Comparison of ENCODE assay signal across 20 cellular contexts in the genomic region with DNA sequence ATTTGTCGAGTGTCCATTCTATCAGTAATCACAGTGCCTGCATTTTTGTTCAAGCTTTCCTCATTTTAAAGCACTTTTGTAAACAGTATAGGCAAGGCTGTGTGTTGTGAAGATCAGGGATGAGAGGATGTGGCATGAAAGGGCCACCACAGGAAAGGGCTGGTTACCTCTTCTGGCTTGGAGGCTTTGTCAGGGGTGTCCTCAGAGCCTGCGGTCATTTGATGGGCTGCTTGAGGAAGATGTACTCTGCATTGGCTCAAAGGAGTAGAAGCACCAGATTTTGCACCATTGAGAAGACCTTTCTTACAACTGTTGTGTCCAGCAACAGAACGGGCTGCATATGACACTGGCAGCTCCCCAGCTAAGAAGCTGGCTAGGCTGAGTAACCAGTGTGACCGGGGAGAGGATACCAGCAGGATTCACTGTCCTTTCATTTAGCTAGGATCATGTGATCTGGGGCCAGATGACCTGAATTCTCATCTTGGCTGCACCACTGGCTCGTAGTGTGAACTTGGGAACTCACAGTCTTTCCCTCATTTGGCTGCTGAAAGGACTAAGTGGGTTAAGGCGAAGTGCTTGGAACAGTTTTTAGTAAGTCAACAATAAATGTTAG.
DNase-seq lines count a peak whose midpoint lies in the region; ATAC-seq, FAIRE-seq and TF ChIP-seq lines count a peak whose summit lies in the region.
"Had no signal": no experiment of that assay in that cellular context is flagged by ENCODE, and none has a peak within 500 bp of the region (broad histone marks: within the 10 kb centered on the region; RNA-seq: fewer than 3 reads in every experiment).

No MANE protein-coding gene starts in this region.

- no peaks in the 10 kb centered on the region for H3K27me3 Mint-ChIP-seq in activated CD8-positive, alpha-beta T cell treated with anti-CD3 and anti-CD28 coated beads, Interleukin-2, amount 10 ng/mL, durations not matched to agents 7 days and 5 days (ENCODE audit: low read depth)
- no peaks in the 10 kb centered on the region for H3K27me3 Mint-ChIP-seq in activated CD8-positive, alpha-beta T cell treated with anti-CD3 and anti-CD28 coated beads for 36 hours
- peaks cover 0 to 2% of the 10 kb centered on the region in 2 donors for H3K27me3 Mint-ChIP-seq in CD8-positive, alpha-beta memory T cell
- no peaks in the 10 kb centered on the region for H3K27me3 Mint-ChIP-seq in naive thymus-derived CD8-positive, alpha-beta T cell

- intact Hi-C loops in activated CD8-positive, alpha-beta T cell treated with anti-CD3 and anti-CD28 coated beads for 36 hours (cut with micrococcal nuclease), result no loop called here

- no peaks in the 10 kb centered on the region for H3K36me3 Mint-ChIP-seq in activated CD8-positive, alpha-beta T cell treated with anti-CD3 and anti-CD28 coated beads, Interleukin-2, amount 10 ng/mL, durations not matched to agents 7 days and 5 days (ENCODE audit: low read depth)
- H3K36me3 Mint-ChIP-seq in activated CD8-positive, alpha-beta T cell treated with anti-CD3 and anti-CD28 coated beads for 36 hours (ENCODE audit: low read depth), result peaks cover 2% of the 10 kb centered on the region
- peaks cover 0 to 3% (median 0%) of the 10 kb centered on the region in 3 donors for H3K36me3 Mint-ChIP-seq in CD8-positive, alpha-beta memory T cell
- peaks cover 0 to 12% (median 0%) of the 10 kb centered on the region in 3 donors for H3K36me3 Mint-ChIP-seq in naive thymus-derived CD8-positive, alpha-beta T cell

- H3K4me1 ChIP-seq in CD8-positive, alpha-beta memory T cell (ENCODE audit: insufficient read depth, low read length), result peaks cover 10% of the 10 kb centered on the region
- H3K4me1 ChIP-seq: BE2C had no signal

- no peak for TF ChIP-seq POLR2A in H54 (IDR thresholded peaks at IDR 0.05; ENCODE audit: low read depth, low read length)

- no peak for TF ChIP-seq CTCF in activated CD8-positive, alpha-beta T cell treated with anti-CD3 and anti-CD28 coated beads for 36 hours (IDR thresholded peaks at IDR 0.05)

- peaks cover 10% of the 10 kb centered on the region for H3K4me1 Mint-ChIP-seq in activated CD8-positive, alpha-beta T cell treated with anti-CD3 and anti-CD28 coated beads, Interleukin-2, amount 10 ng/mL, durations not matched to agents 7 days and 5 days (ENCODE audit: low read depth)
- H3K4me1 Mint-ChIP-seq in activated CD8-positive, alpha-beta T cell treated with anti-CD3 and anti-CD28 coated beads for 36 hours (ENCODE audit: low read depth), result peaks cover 10% of the 10 kb centered on the region
- H3K4me1 Mint-ChIP-seq in CD8-positive, alpha-beta memory T cell, result peaks cover 33 to 64% (median 52%) of the 10 kb centered on the region in 3 donors
- H3K4me1 Mint-ChIP-seq in naive thymus-derived CD8-positive, alpha-beta T cell, result peaks cover 17 to 36% (median 27%) of the 10 kb centered on the region in 4 donors

- no peaks in the 10 kb centered on the region for H3K9me3 Mint-ChIP-seq in activated CD8-positive, alpha-beta T cell treated with anti-CD3 and anti-CD28 coated beads, Interleukin-2, amount 10 ng/mL, durations not matched to agents 7 days and 5 days (ENCODE audit: insufficient read depth)
- H3K9me3 Mint-ChIP-seq in activated CD8-positive, alpha-beta T cell treated with anti-CD3 and anti-CD28 coated beads for 36 hours, result no peaks in the 10 kb centered on the region
- H3K9me3 Mint-ChIP-seq in CD8-positive, alpha-beta memory T cell, result peaks cover 0 to 2% (median 0%) of the 10 kb centered on the region in 5 donors
- H3K9me3 Mint-ChIP-seq in naive thymus-derived CD8-positive, alpha-beta T cell, result peaks cover 0 to 3% (median 0%) of the 10 kb centered on the region in 9 donors

- no peak overlapping the region for H3K27ac Mint-ChIP-seq in activated CD8-positive, alpha-beta T cell treated with anti-CD3 and anti-CD28 coated beads, Interleukin-2, amount 10 ng/mL, durations not matched to agents 7 days and 5 days
- H3K27ac Mint-ChIP-seq in activated CD8-positive, alpha-beta T cell treated with anti-CD3 and anti-CD28 coated beads for 36 hours, result no peak overlapping the region
- peak overlapping the region in 7 of 8 donors; percentile 3 to 79 (median 60) for H3K27ac Mint-ChIP-seq in CD8-positive, alpha-beta memory T cell
- H3K27ac Mint-ChIP-seq in naive thymus-derived CD8-positive, alpha-beta T cell, result peak overlapping the region in 7 of 10 donors; percentile 5 to 82 (median 56)
- H3K27ac Mint-ChIP-seq: GM23338 had no signal

- no peak overlapping the region for H3K4me3 ChIP-seq in CD8-positive, alpha-beta memory T cell (ENCODE audit: low read length)
- H3K4me3 ChIP-seq: GM23338, PC-9 had no signal

- CTCF ChIA-PET in activated CD8-positive, alpha-beta T cell treated with anti-CD3 and anti-CD28 coated beads, Interleukin-2, amount 10 ng/mL, durations not matched to agents 7 days and 5 days (lab: Charles Lee), result no interaction called here
- CTCF ChIA-PET in activated CD8-positive, alpha-beta T cell treated with anti-CD3 and anti-CD28 coated beads for 36 hours (lab: Charles Lee), result no interaction called here
- CTCF ChIA-PET in CD8-positive, alpha-beta memory T cell (lab: Charles Lee), result interaction anchor here (1.3 to 3.1 kb wide), 2 partner anchors 10 to 381 kb away, joined by 3 to 15 read pairs; no protein-coding TSS in a partner anchor

- no peaks in the 10 kb centered on the region for H3K9me3 ChIP-seq in CD8-positive, alpha-beta memory T cell (ENCODE audit: low read length)
- H3K9me3 ChIP-seq: BE2C had no signal

- no peak overlapping the region for H3K4me3 Mint-ChIP-seq in activated CD8-positive, alpha-beta T cell treated with anti-CD3 and anti-CD28 coated beads, Interleukin-2, amount 10 ng/mL, durations not matched to agents 7 days and 5 days
- no peak overlapping the region for H3K4me3 Mint-ChIP-seq in activated CD8-positive, alpha-beta T cell treated with anti-CD3 and anti-CD28 coated beads for 36 hours
- peak overlapping the region in 6 of 7 donors; percentile 10 to 67 (median 52) for H3K4me3 Mint-ChIP-seq in CD8-positive, alpha-beta memory T cell
- peak overlapping the region in 9 of 10 donors; percentile 11 to 77 (median 47) for H3K4me3 Mint-ChIP-seq in naive thymus-derived CD8-positive, alpha-beta T cell
- H3K4me3 Mint-ChIP-seq: GM23338 had no signal

- H3K36me3 ChIP-seq in CD8-positive, alpha-beta memory T cell (ENCODE audit: insufficient read depth, low read length), result no peaks in the 10 kb centered on the region
- H3K36me3 ChIP-seq: BE2C had no signal

- ATAC-seq in activated CD8-positive, alpha-beta T cell treated with anti-CD3 and anti-CD28 coated beads, Interleukin-2, amount 10 ng/mL, durations not matched to agents 7 days and 5 days, result peak; percentile 61
- no peak for ATAC-seq in activated CD8-positive, alpha-beta T cell treated with anti-CD3 and anti-CD28 coated beads for 36 hours
- ATAC-seq in naive thymus-derived CD8-positive, alpha-beta T cell, result peak in 1 of 2 donors; percentile 52
- ATAC-seq: GM23338 had no signal

- FAIRE-seq in H54 (lab: Jason Lieb, UNC), result no peak
- FAIRE-seq: GM12891, HTR-8/SVneo had no signal

- no peak overlapping the region for H3K27ac ChIP-seq in CD8-positive, alpha-beta memory T cell (ENCODE audit: low read depth, low read length)
- H3K27ac ChIP-seq: PC-9 had no signal

- POLR2A ChIA-PET in activated CD8-positive, alpha-beta T cell treated with anti-CD3 and anti-CD28 coated beads, Interleukin-2, amount 10 ng/mL, durations not matched to agents 7 days and 5 days (lab: Charles Lee), result no interaction called here
- POLR2A ChIA-PET in activated CD8-positive, alpha-beta T cell treated with anti-CD3 and anti-CD28 coated beads for 36 hours (lab: Charles Lee), result interaction anchor here (1.3 kb wide), 1 partner anchor 9 kb away, joined by 3 read pairs; no protein-coding TSS in a partner anchor
- POLR2A ChIA-PET in CD8-positive, alpha-beta memory T cell (lab: Charles Lee), result no interaction called here
- POLR2A ChIA-PET in naive thymus-derived CD8-positive, alpha-beta T cell (lab: Charles Lee), result no interaction called here

- H3K27me3 ChIP-seq in CD8-positive, alpha-beta memory T cell (ENCODE audit: insufficient read depth, low read length, poor library complexity, severe bottlenecking), result no peaks in the 10 kb centered on the region
- H3K27me3 ChIP-seq: BE2C had no signal

- peak; percentile 38 for DNase-seq in activated CD8-positive, alpha-beta T cell treated with anti-CD3 and anti-CD28 coated beads, Interleukin-2, amount 10 ng/mL, durations not matched to agents 7 days and 5 days
- no peak for DNase-seq in activated CD8-positive, alpha-beta T cell treated with anti-CD3 and anti-CD28 coated beads for 36 hours
- DNase-seq in CD8-positive, alpha-beta memory T cell, result no peak
- DNase-seq in cerebellar cortex (ENCODE audit: low spot score) (peak; percentile 8), Kasumi-1 (lab: John Stamatoyannopoulos, UW) (no peak), SHP77 treated with DMSO at 0.1 percent for 48 hours (lab: John Stamatoyannopoulos, UW) (no peak), H54 (ENCODE audit: insufficient read length, low spot score) (no peak)
- no peak for DNase-seq in naive thymus-derived CD8-positive, alpha-beta T cell
- DNase-seq: 8988T, BE2C, GF-D8, MV-4-11, NCI-H1417, NCI-H1930, NCI-H2171, NCI-H82, PC-9 had no signal

Comparison
In these comparisons a context has a peak if more than half of its experiments do, and no peak if none do; other contexts are left out.
1. DNase-seq: peak in activated CD8-positive, alpha-beta T cell treated with anti-CD3 and anti-CD28 coated beads, Interleukin-2, amount 10 ng/mL, durations not matched to agents 7 days and 5 days (single experiment) and cerebellar cortex (single experiment); none in activated CD8-positive, alpha-beta T cell treated with anti-CD3 and anti-CD28 coated beads for 36 hours (single experiment), CD8-positive, alpha-beta memory T cell (0 of 5), naive thymus-derived CD8-positive, alpha-beta T cell (0 of 10), Kasumi-1 (0 of 2), SHP77 treated with DMSO at 0.1 percent for 48 hours (single experiment) and H54 (single experiment).
2. H3K27ac Mint-ChIP-seq: peak in CD8-positive, alpha-beta memory T cell (7 of 8) and naive thymus-derived CD8-positive, alpha-beta T cell (7 of 10); none in activated CD8-positive, alpha-beta T cell treated with anti-CD3 and anti-CD28 coated beads, Interleukin-2, amount 10 ng/mL, durations not matched to agents 7 days and 5 days (single experiment) and activated CD8-positive, alpha-beta T cell treated with anti-CD3 and anti-CD28 coated beads for 36 hours (single experiment).
3. H3K4me3 Mint-ChIP-seq: peak in CD8-positive, alpha-beta memory T cell (6 of 7) and naive thymus-derived CD8-positive, alpha-beta T cell (9 of 10); none in activated CD8-positive, alpha-beta T cell treated with anti-CD3 and anti-CD28 coated beads, Interleukin-2, amount 10 ng/mL, durations not matched to agents 7 days and 5 days (single experiment) and activated CD8-positive, alpha-beta T cell treated with anti-CD3 and anti-CD28 coated beads for 36 hours (single experiment).